In genomic region chr9:21904776-21905175, GRCh38 we compare ENCODE assay signal across 23 cellular contexts.
DNase-seq lines count a peak whose midpoint lies in the region; ATAC-seq, FAIRE-seq and TF ChIP-seq lines count a peak whose summit lies in the region.
"Had no signal": no experiment of that assay in that cellular context is flagged by ENCODE, and none has a peak within 500 bp of the region (broad histone marks: within the 10 kb centered on the region; RNA-seq: fewer than 3 reads in every experiment).

No MANE protein-coding gene starts in this region.

- H3K4me3 Mint-ChIP-seq in osteocyte (ENCODE audit: unreplicated experiment), result no peak overlapping the region
- no peak overlapping the region for H3K4me3 Mint-ChIP-seq in activated CD4-positive, alpha-beta memory T cell treated with anti-CD3 and anti-CD28 coated beads, Interleukin-2, amount 10 ng/mL, durations not matched to agents 7 days and 5 days
- H3K4me3 Mint-ChIP-seq: activated naive CD8-positive, alpha-beta T cell treated with anti-CD3 and anti-CD28 coated beads, Interleukin-2, amount 10 ng/mL, durations not matched to agents 7 days and 5 days; natural killer cell; T-helper 17 cell had no signal

- peak overlapping the region; percentile 70 for H3K27ac Mint-ChIP-seq in osteocyte (ENCODE audit: unreplicated experiment)
- H3K27ac Mint-ChIP-seq in activated CD4-positive, alpha-beta memory T cell treated with anti-CD3 and anti-CD28 coated beads, Interleukin-2, amount 10 ng/mL, durations not matched to agents 7 days and 5 days, result no peak overlapping the region
- H3K27ac Mint-ChIP-seq: activated naive CD8-positive, alpha-beta T cell treated with anti-CD3 and anti-CD28 coated beads, Interleukin-2, amount 10 ng/mL, durations not matched to agents 7 days and 5 days; natural killer cell; T-helper 17 cell had no signal

- H2BK15ac ChIP-seq in H1 (ENCODE audit: low read length), result no peak overlapping the region

- no peaks in the 10 kb centered on the region for H3K4me1 ChIP-seq in HCT116 (ENCODE audit: control insufficient read depth in 1 of 2, insufficient read depth in 2 of 2, low read length in 2 of 2)
- H3K4me1 ChIP-seq in H1 (replicated peaks in 1 of 4; ENCODE audit: control insufficient read depth in 3 of 4, insufficient read depth in 4 of 4, low read length in 3 of 4), result no peaks in the 10 kb centered on the region
- H3K4me1 ChIP-seq: psoas muscle had no signal

- H2BK120ac ChIP-seq in H1 (replicated peaks; ENCODE audit: low read depth, low read length), result no peak overlapping the region

- H3K4ac ChIP-seq in H1 (replicated peaks; ENCODE audit: insufficient read length, low read depth, low read length), result no peak overlapping the region

- no peak overlapping the region for H3K4me3 ChIP-seq in HCT116 (replicated peaks in 1 of 2; ENCODE audit: low read depth in 1 of 2, low read length in 2 of 2)
- no peak overlapping the region for H3K4me3 ChIP-seq in H1 (ENCODE audit: extremely low read depth in 1 of 4, insufficient read depth in 2 of 4, low read depth in 3 of 4, low read length in 4 of 4)
- H3K4me3 ChIP-seq: hepatocyte, psoas muscle, thoracic aorta had no signal

- intact Hi-C loops in HCT116 (cut with micrococcal nuclease), result loop anchor here (10.0 kb wide), 2 partner anchors 310 to 340 kb away; no protein-coding TSS in a partner anchor

- ATAC-seq in HCT116, result peak; percentile 93
- ATAC-seq: natural killer cell, psoas muscle, T-helper 17 cell had no signal

- no peaks in the 10 kb centered on the region for H3K27me3 ChIP-seq in HCT116 (ENCODE audit: insufficient read depth, low read length)
- no peaks in the 10 kb centered on the region for H3K27me3 ChIP-seq in H1 (replicated peaks in 1 of 4; ENCODE audit: control insufficient read depth in 3 of 4, extremely low read depth in 1 of 4, insufficient read depth in 3 of 4, low read length in 3 of 4)
- H3K27me3 ChIP-seq: hepatocyte had no signal

- no peak overlapping the region; the same call in 1 of the 2 replicates for H4K8ac ChIP-seq in H1 (ENCODE audit: extremely low read depth, insufficient read depth, low read length)

- no peaks in the 10 kb centered on the region for H3K9me2 ChIP-seq in HCT116 (ENCODE audit: insufficient read depth)

- CTCF ChIA-PET in HCT116 (lab: Charles Lee) (interaction anchor here (0.8 kb wide), 1 partner anchor 13 kb away, joined by 4 read pairs; no protein-coding TSS in a partner anchor), H1 (lab: Charles Lee; ENCODE audit: partially characterized antibody) (interaction anchor here (0.8 to 2.7 kb wide), 13 partner anchors 11 to 340 kb away, joined by 3 to 9 read pairs (median 4); partner anchors contain the start of gene CDKN2B)
- CTCF ChIA-PET in activated CD4-positive, alpha-beta memory T cell treated with anti-CD3 and anti-CD28 coated beads, Interleukin-2, amount 10 ng/mL, durations not matched to agents 7 days and 5 days (lab: Charles Lee), result no interaction called here

- no peak overlapping the region for H3K27ac ChIP-seq in HCT116 (ENCODE audit: low read depth, low read length)
- H3K27ac ChIP-seq in H1 (ENCODE audit: low read depth, low read length), result no peak overlapping the region
- H3K27ac ChIP-seq: hepatocyte, psoas muscle, thoracic aorta had no signal

- H3K9me3 ChIP-seq in HCT116 (ENCODE audit: control insufficient read depth in 1 of 2, insufficient read depth in 1 of 2, low read depth in 1 of 2, low read length in 2 of 2), result no peaks in the 10 kb centered on the region
- peaks cover 0 to under 1% of the 10 kb centered on the region in 2 experiments; a peak in 1 of 4 replicates for H3K9me3 ChIP-seq in H1 (ENCODE audit: insufficient read depth in 2 of 2, low read depth in 1 of 2, low read length in 1 of 2)

- H3K9ac ChIP-seq in HCT116 (ENCODE audit: low read length) (no peak overlapping the region), H1 (replicated peaks in 1 of 4; ENCODE audit: extremely low read depth in 1 of 4, low read depth in 3 of 4, low read length in 3 of 4) (no peak overlapping the region)

- H3K23me2 ChIP-seq in H1 (ENCODE audit: low read depth, low read length), result no peaks in the 10 kb centered on the region; the same call in 1 of the 2 replicates

- POLR2A ChIA-PET in HCT116 (lab: Charles Lee), result interaction anchor here (1.1 kb wide), 1 partner anchor 104 kb away, joined by 3 read pairs; no protein-coding TSS in a partner anchor
- POLR2A ChIA-PET in H1 (lab: Charles Lee; ENCODE audit: partially characterized antibody), result no interaction called here
- POLR2A ChIA-PET in activated CD4-positive, alpha-beta memory T cell treated with anti-CD3 and anti-CD28 coated beads, Interleukin-2, amount 10 ng/mL, durations not matched to agents 7 days and 5 days (lab: Charles Lee), result no interaction called here

- H2AFZ ChIP-seq in HCT116 (ENCODE audit: low read depth, low read length, poor library complexity, severe bottlenecking) (no peak overlapping the region), H1 (ENCODE audit: low read length) (no peak overlapping the region)
- H2AFZ ChIP-seq: hepatocyte had no signal

- H3K27me3 Mint-ChIP-seq in osteocyte (ENCODE audit: unreplicated experiment), result no peaks in the 10 kb centered on the region
- H3K27me3 Mint-ChIP-seq in activated CD4-positive, alpha-beta memory T cell treated with anti-CD3 and anti-CD28 coated beads, Interleukin-2, amount 10 ng/mL, durations not matched to agents 7 days and 5 days, result no peaks in the 10 kb centered on the region
- H3K27me3 Mint-ChIP-seq: activated naive CD8-positive, alpha-beta T cell treated with anti-CD3 and anti-CD28 coated beads, Interleukin-2, amount 10 ng/mL, durations not matched to agents 7 days and 5 days; T-helper 17 cell had no signal

- no peak overlapping the region for H2BK20ac ChIP-seq in H1 (ENCODE audit: low read length)

- no peak overlapping the region for H2BK5ac ChIP-seq in H1 (ENCODE audit: low read depth, low read length)

- peaks cover 16% of the 10 kb centered on the region for H3K36me3 Mint-ChIP-seq in osteocyte (ENCODE audit: unreplicated experiment)
- peaks cover 10% of the 10 kb centered on the region for H3K36me3 Mint-ChIP-seq in activated CD4-positive, alpha-beta memory T cell treated with anti-CD3 and anti-CD28 coated beads, Interleukin-2, amount 10 ng/mL, durations not matched to agents 7 days and 5 days (ENCODE audit: low read depth)

- H4K5ac ChIP-seq in H1 (ENCODE audit: insufficient read length, low read depth, low read length), result no peak overlapping the region

- peaks cover 39% of the 10 kb centered on the region for H3K9me3 Mint-ChIP-seq in osteocyte (ENCODE audit: unreplicated experiment)
- H3K9me3 Mint-ChIP-seq in activated CD4-positive, alpha-beta memory T cell treated with anti-CD3 and anti-CD28 coated beads, Interleukin-2, amount 10 ng/mL, durations not matched to agents 7 days and 5 days, result peaks cover 17% of the 10 kb centered on the region

- DNase-seq in HCT116 (ENCODE audit: low read depth, low spot score), result no peak
- peak; percentile 7 for DNase-seq in NCI-H82 treated with DMSO at 0.1 percent for 48 hours (lab: John Stamatoyannopoulos, UW; ENCODE audit: unreplicated experiment)
- DNase-seq in H1 (ENCODE audit: low read depth in 1 of 2, low spot score in 2 of 2), result no peak
- DNase-seq in osteocyte (ENCODE audit: extremely low spot score, unreplicated experiment), result no peak
- no peak for DNase-seq in activated CD4-positive, alpha-beta memory T cell treated with anti-CD3 and anti-CD28 coated beads, Interleukin-2, amount 10 ng/mL, durations not matched to agents 7 days and 5 days
- DNase-seq in stimulated activated CD4-positive, alpha-beta T cell treated with anti-CD3 and anti-CD28 coated beads, Interleukin-2, amount 100 ng/mL, for 24 hours, result no peak
- DNase-seq in GOT3 (lab: John Stamatoyannopoulos, UW), result no peak
- DNase-seq: activated CD4-positive, CD25-positive, alpha-beta regulatory T cell; activated naive CD8-positive, alpha-beta T cell treated with anti-CD3 and anti-CD28 coated beads, Interleukin-2, amount 10 ng/mL, durations not matched to agents 7 days and 5 days; caudate nucleus; effector CD4-positive, alpha-beta T cell; kidney; mammary epithelial cell; natural killer cell; NCI-H1048; NCI-H2081; psoas muscle; SHP77 treated with DMSO at 0.1 percent for 48 hours; stimulated activated CD4-positive, alpha-beta T cell treated with anti-CD3 and anti-CD28 coated beads, Interleukin-12 subunit alpha, Interleukin-12 subunit beta, amount 100 ng/mL, for 4 hours; T-helper 17 cell had no signal

- TF ChIP-seq RAD21 in HCT116 (IDR thresholded peaks at IDR 0.05; ENCODE audit: low read depth) (peak; percentile 16; the same call in 1 of the 2 replicates), H1 (IDR thresholded peaks at IDR 0.05 in 1 of 2, conservative IDR thresholded peaks at IDR 0.05 in 1 of 2; ENCODE audit: low read depth in 2 of 2, low read length in 2 of 2) (peak; percentile 31 to 43)

- 64% methylated on average over 3 of the region's 3 CpGs; no CpG with 5 or more reads in 1 of the 2 experiments for WGBS in H1 (ENCODE audit: extremely low coverage in 1 of 2, insufficient coverage in 1 of 2, insufficient read length in 1 of 2, insufficient replicate concordance in 2 of 2, low coverage in 1 of 2, low lambda C conversion rate in 2 of 2, missing lambda C conversion rate in 1 of 2), 2 experiments

- no peaks in the 10 kb centered on the region for H3K36me3 ChIP-seq in HCT116 (ENCODE audit: control insufficient read depth in 1 of 2, insufficient read depth in 2 of 2, low read length in 2 of 2)
- no peaks in the 10 kb centered on the region for H3K36me3 ChIP-seq in H1 (ENCODE audit: control insufficient read depth in 2 of 4, insufficient read depth in 4 of 4, low read length in 3 of 4)
- H3K36me3 ChIP-seq: thoracic aorta had no signal

- no peaks in the 10 kb centered on the region for H3K79me1 ChIP-seq in H1 (ENCODE audit: low read depth, low read length)

- TF ChIP-seq POLR2A in HCT116 (IDR thresholded peaks at IDR 0.05; ENCODE audit: borderline replicate concordance, extremely low read depth, insufficient read depth, insufficient read length) (no peak), H1 (IDR thresholded peaks at IDR 0.05; ENCODE audit: control extremely low read depth in 1 of 2, low read depth in 2 of 2, low read length in 2 of 2) (no peak)

- TF ChIP-seq EP300 in H1 (IDR thresholded peaks at IDR 0.05; ENCODE audit: borderline replicate concordance in 1 of 2, low read depth in 2 of 2, low read length in 2 of 2), result no peak

- H3K14ac ChIP-seq in H1 (ENCODE audit: insufficient read length), result no peak overlapping the region

- H2AK5ac ChIP-seq in H1 (ENCODE audit: low read depth, low read length), result no peak overlapping the region

- no TSS peak for BruUV-seq in HCT116 (replicated peaks; lab: Mats Ljungman, UMichigan)

- H3K23ac ChIP-seq in H1 (ENCODE audit: insufficient read length), result no peak overlapping the region

- H3K4me2 ChIP-seq in HCT116 (ENCODE audit: low read length) (no peak overlapping the region), H1 (ENCODE audit: insufficient read depth in 1 of 2, low read depth in 2 of 2, low read length in 2 of 2) (no peak overlapping the region)
- H3K4me2 ChIP-seq: hepatocyte had no signal

- peak; percentile 32 for FAIRE-seq in H1 (lab: Jason Lieb, UNC)
- FAIRE-seq: D721Med, kidney had no signal

- H3K56ac ChIP-seq in H1 (replicated peaks; ENCODE audit: insufficient read length, low read depth, low read length), result no peak overlapping the region

- no peak overlapping the region for H4K91ac ChIP-seq in H1 (replicated peaks; ENCODE audit: insufficient read length, low read length)

- H2BK12ac ChIP-seq in H1 (ENCODE audit: low read depth, low read length), result no peak overlapping the region

- H4K20me1 ChIP-seq in HCT116 (ENCODE audit: insufficient read depth) (no peaks in the 10 kb centered on the region), H1 (replicated peaks in 1 of 2; ENCODE audit: control insufficient read depth in 1 of 2, insufficient read depth in 2 of 2, low read length in 2 of 2) (peaks cover 0 to 2% of the 10 kb centered on the region in 2 experiments)

- peaks cover 38% of the 10 kb centered on the region for H3K4me1 Mint-ChIP-seq in osteocyte (ENCODE audit: unreplicated experiment)
- peaks cover 9% of the 10 kb centered on the region for H3K4me1 Mint-ChIP-seq in activated CD4-positive, alpha-beta memory T cell treated with anti-CD3 and anti-CD28 coated beads, Interleukin-2, amount 10 ng/mL, durations not matched to agents 7 days and 5 days
- H3K4me1 Mint-ChIP-seq: natural killer cell, T-helper 17 cell had no signal

- RAD21 ChIA-PET in HCT116 (lab: Charles Lee; ENCODE audit: low non-redundant PET in 1 of 2, low total read pairs in 2 of 2, uncharacterized antibody in 2 of 2, unreplicated experiment in 2 of 2), result no interaction called here

- no peaks in the 10 kb centered on the region for H3K79me2 ChIP-seq in HCT116 (ENCODE audit: insufficient read depth, low read length)
- no peaks in the 10 kb centered on the region for H3K79me2 ChIP-seq in H1 (ENCODE audit: control insufficient read depth in 1 of 2, insufficient read depth in 2 of 2, low read length in 2 of 2)
- H3K79me2 ChIP-seq: hepatocyte had no signal

- TF ChIP-seq CTCF in HCT116 (IDR thresholded peaks at IDR 0.05 in 2 of 3, conservative IDR thresholded peaks at IDR 0.05 in 1 of 3; ENCODE audit: borderline replicate concordance in 1 of 3, insufficient read depth in 1 of 3, low read depth in 2 of 3, low read length in 2 of 3) (peak in 2 of 3 experiments; percentile 45 to 49; a peak in 4 of 6 replicates), H1 (IDR thresholded peaks at IDR 0.05; ENCODE audit: control extremely low read depth in 1 of 3, insufficient read depth in 1 of 3, low read depth in 1 of 3, low read length in 3 of 3) (peak; percentile 37 to 57 (median 42)), osteocyte (IDR thresholded peaks at IDR 0.05) (peak; percentile 14)

- no peak overlapping the region for H3K18ac ChIP-seq in H1 (ENCODE audit: extremely low read depth, low read length)

Comparison
In these comparisons a context has a peak if more than half of its experiments do, and no peak if none do; other contexts are left out.
1. Of the 16 proteins assayed by ChIP-seq in both H1 and HCT116: peak only in H1: none; only in HCT116: none; in both: CTCF and RAD21; in neither: 14.